In genomic region chr6:148199584-148199983, GRCh38 we compare ENCODE assay signal across 1 cellular context.
TF ChIP-seq lines count a peak whose summit lies in the region.

No MANE protein-coding gene starts in this region.

TF ChIP-seq in HepG2, 621 proteins besides CTCF, POLR2A, EP300 and RAD21 (continued from another document):
- no peak for TF ChIP-seq CERS6 (CRISPR knock-in tag; IDR thresholded peaks at IDR 0.05)
- 0 out of 2 replicates have a peak, but pooled peaks have one; percentile 12 for TF ChIP-seq FOXP1 (IDR thresholded peaks at IDR 0.05)
- TF ChIP-seq FOXP1 (CRISPR knock-in tag; IDR thresholded peaks at IDR 0.05), result no peak
